ENCODE assay signal across 16 cellular contexts in genomic region chr13:75316427-75316826, GRCh38.
DNase-seq lines count a peak whose midpoint lies in the region; ATAC-seq and TF ChIP-seq lines count a peak whose summit lies in the region.
"Had no signal": no experiment of that assay in that cellular context is flagged by ENCODE, and none has a peak within 500 bp of the region (broad histone marks: within the 10 kb centered on the region; RNA-seq: fewer than 3 reads in every experiment).

No MANE protein-coding gene starts in this region.

- no peak overlapping the region for H3K4me3 ChIP-seq in fibroblast of mammary gland (ENCODE audit: control insufficient read depth, low read depth, low read length)
- no peak overlapping the region for H3K4me3 ChIP-seq in mucosa of descending colon
- H3K4me3 ChIP-seq: breast epithelium, lung had no signal

- no peak for ATAC-seq in stimulated activated naive CD8-positive, alpha-beta T cell treated with anti-CD3 and anti-CD28 coated beads, Interleukin-15, Interleukin-2, amounts not matched to agents 100 U/mL and 50 U/mL, for 24 hours
- no peak for ATAC-seq in T-helper 17 cell
- ATAC-seq in mucosa of descending colon = no peak

- DNase-seq in stimulated activated naive CD8-positive, alpha-beta T cell treated with anti-CD3 and anti-CD28 coated beads, Interleukin-15, Interleukin-2, amounts not matched to agents 100 U/mL and 50 U/mL, for 24 hours = no peak
- no peak for DNase-seq in T-helper 17 cell
- peak; percentile 30 for DNase-seq in fibroblast of mammary gland (ENCODE audit: low read depth)
- DNase-seq in activated gamma-delta T cell treated with Interleukin-2 at 50 U/mL for 16 hours = no peak
- DNase-seq in mucosa of descending colon = no peak
- DNase-seq in COR-L47 (lab: John Stamatoyannopoulos, UW) = no peak
- DNase-seq in SIG-M5 treated with dmso at 0.1 percent for 504 hours (lab: John Stamatoyannopoulos, UW; ENCODE audit: unreplicated experiment) = no peak
- DNase-seq: activated naive CD4-positive, alpha-beta T cell; foreskin melanocyte; KG1; NCI-H146; NCI-H510A had no signal

- H3K9me3 Mint-ChIP-seq in stimulated activated naive CD8-positive, alpha-beta T cell treated with anti-CD3 and anti-CD28 coated beads, Interleukin-15, Interleukin-2, amounts not matched to agents 100 ng/mL and 50 ng/mL, for 24 hours = no peaks in the 10 kb centered on the region
- H3K9me3 Mint-ChIP-seq: nephron had no signal

- H3K27me3 Mint-ChIP-seq in stimulated activated naive CD8-positive, alpha-beta T cell treated with anti-CD3 and anti-CD28 coated beads, Interleukin-15, Interleukin-2, amounts not matched to agents 100 ng/mL and 50 ng/mL, for 24 hours = no peaks in the 10 kb centered on the region
- H3K27me3 Mint-ChIP-seq in T-helper 17 cell = no peaks in the 10 kb centered on the region

- peaks cover 30% of the 10 kb centered on the region for H3K36me3 Mint-ChIP-seq in stimulated activated naive CD8-positive, alpha-beta T cell treated with anti-CD3 and anti-CD28 coated beads, Interleukin-15, Interleukin-2, amounts not matched to agents 100 ng/mL and 50 ng/mL, for 24 hours (ENCODE audit: low read depth)
- peaks cover 4% of the 10 kb centered on the region for H3K36me3 Mint-ChIP-seq in T-helper 17 cell (ENCODE audit: low read depth)

- H3K9me3 ChIP-seq in T-helper 17 cell (ENCODE audit: control insufficient read depth, low read length, poor library complexity, severe bottlenecking) (no peaks in the 10 kb centered on the region), mucosa of descending colon (no peaks in the 10 kb centered on the region)
- H3K9me3 ChIP-seq: breast epithelium had no signal

- H3K4me1 ChIP-seq in mucosa of descending colon (ENCODE audit: low read depth) = no peaks in the 10 kb centered on the region
- H3K4me1 ChIP-seq: breast epithelium had no signal

- H3K27ac Mint-ChIP-seq in stimulated activated naive CD8-positive, alpha-beta T cell treated with anti-CD3 and anti-CD28 coated beads, Interleukin-15, Interleukin-2, amounts not matched to agents 100 ng/mL and 50 ng/mL, for 24 hours = peak overlapping the region; percentile 99
- peak overlapping the region; percentile 86 for H3K27ac Mint-ChIP-seq in T-helper 17 cell
- H3K27ac Mint-ChIP-seq: nephron had no signal

- H3K4me1 Mint-ChIP-seq in stimulated activated naive CD8-positive, alpha-beta T cell treated with anti-CD3 and anti-CD28 coated beads, Interleukin-15, Interleukin-2, amounts not matched to agents 100 ng/mL and 50 ng/mL, for 24 hours (ENCODE audit: low read depth) = peaks cover 81% of the 10 kb centered on the region
- H3K4me1 Mint-ChIP-seq in T-helper 17 cell = peaks cover 31% of the 10 kb centered on the region
- H3K4me1 Mint-ChIP-seq: nephron had no signal

- H3K36me3 ChIP-seq in mucosa of descending colon (ENCODE audit: low read depth) = no peaks in the 10 kb centered on the region
- H3K36me3 ChIP-seq: breast epithelium had no signal

- intact Hi-C loops in mucosa of descending colon (cut with DNase I, micrococcal nuclease) = no loop called here

- H3K4me3 Mint-ChIP-seq in stimulated activated naive CD8-positive, alpha-beta T cell treated with anti-CD3 and anti-CD28 coated beads, Interleukin-15, Interleukin-2, amounts not matched to agents 100 ng/mL and 50 ng/mL, for 24 hours = peak overlapping the region; percentile 76
- H3K4me3 Mint-ChIP-seq in T-helper 17 cell = peak overlapping the region; percentile 19
- H3K4me3 Mint-ChIP-seq: nephron had no signal

- no peak for TF ChIP-seq CTCF in fibroblast of mammary gland (conservative IDR thresholded peaks at IDR 0.05; ENCODE audit: control insufficient read depth, insufficient read depth, low read depth, low read length)
- no peak for TF ChIP-seq CTCF in mucosa of descending colon (IDR thresholded peaks at IDR 0.05)
